Comparison of ENCODE assay signal across 1 cellular context in the genomic region with DNA sequence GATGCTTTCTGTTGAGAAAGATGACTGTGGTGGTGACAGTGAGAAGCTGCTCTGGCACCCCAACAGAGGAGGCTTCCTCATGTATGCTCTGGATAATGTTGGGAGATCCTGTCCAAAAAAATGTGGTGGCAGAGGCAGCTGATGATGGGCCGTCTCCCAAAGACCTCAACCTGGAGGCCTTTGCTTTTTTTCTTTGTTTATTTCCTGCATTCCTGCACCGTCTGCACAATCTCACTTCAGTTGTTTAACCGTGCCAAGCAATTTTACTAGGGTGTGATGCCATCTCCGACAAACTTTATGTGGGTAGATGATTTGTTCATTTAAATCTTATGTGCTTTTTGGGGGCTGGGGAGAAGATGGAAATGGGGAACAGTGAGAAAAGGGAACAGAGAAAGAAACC.
TF ChIP-seq lines count a peak whose summit lies in the region.

No MANE protein-coding gene starts in this region.

TF ChIP-seq in SK-N-SH treated with all-trans-retinoic acid at 6 μM for 48 hours, 23 proteins besides CTCF, POLR2A, EP300 and RAD21 (continued from another document):
- TF ChIP-seq, protein P1, sequence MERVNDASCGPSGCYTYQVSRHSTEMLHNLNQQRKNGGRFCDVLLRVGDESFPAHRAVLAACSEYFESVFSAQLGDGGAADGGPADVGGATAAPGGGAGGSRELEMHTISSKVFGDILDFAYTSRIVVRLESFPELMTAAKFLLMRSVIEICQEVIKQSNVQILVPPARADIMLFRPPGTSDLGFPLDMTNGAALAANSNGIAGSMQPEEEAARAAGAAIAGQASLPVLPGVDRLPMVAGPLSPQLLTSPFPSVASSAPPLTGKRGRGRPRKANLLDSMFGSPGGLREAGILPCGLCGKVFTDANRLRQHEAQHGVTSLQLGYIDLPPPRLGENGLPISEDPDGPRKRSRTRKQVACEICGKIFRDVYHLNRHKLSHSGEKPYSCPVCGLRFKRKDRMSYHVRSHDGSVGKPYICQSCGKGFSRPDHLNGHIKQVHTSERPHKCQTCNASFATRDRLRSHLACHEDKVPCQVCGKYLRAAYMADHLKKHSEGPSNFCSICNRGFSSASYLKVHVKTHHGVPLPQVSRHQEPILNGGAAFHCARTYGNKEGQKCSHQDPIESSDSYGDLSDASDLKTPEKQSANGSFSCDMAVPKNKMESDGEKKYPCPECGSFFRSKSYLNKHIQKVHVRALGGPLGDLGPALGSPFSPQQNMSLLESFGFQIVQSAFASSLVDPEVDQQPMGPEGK (CRISPR knock-in tag; IDR thresholded peaks at IDR 0.05; ENCODE audit: borderline replicate concordance): no peak
- TF ChIP-seq ZFP30 (CRISPR knock-in tag; IDR thresholded peaks at IDR 0.05) (no peak), TSHZ2 (CRISPR knock-in tag; IDR thresholded peaks at IDR 0.05) (no peak), OSR1 (CRISPR knock-in tag; IDR thresholded peaks at IDR 0.05) (no peak), GLIS3 (CRISPR knock-in tag; IDR thresholded peaks at IDR 0.05) (no peak), ESRRG (CRISPR knock-in tag; IDR thresholded peaks at IDR 0.05) (no peak), BACH2 (CRISPR knock-in tag; IDR thresholded peaks at IDR 0.05; ENCODE audit: borderline replicate concordance) (no peak)
